Comparison of ENCODE assay signal across 12 cellular contexts in genomic region chr5:57693488-57694305, GRCh38.
DNase-seq lines count a peak whose midpoint lies in the region; ATAC-seq and TF ChIP-seq lines count a peak whose summit lies in the region.
"Had no signal": no experiment of that assay in that cellular context is flagged by ENCODE, and none has a peak within 500 bp of the region (broad histone marks: within the 10 kb centered on the region; RNA-seq: fewer than 3 reads in every experiment).

No MANE protein-coding gene starts in this region.

- H3K27me3 ChIP-seq in mesenchymal stem cell (ENCODE audit: control insufficient read depth in 1 of 2, insufficient read depth in 1 of 2, low read length in 2 of 2) (no peaks in the 10 kb centered on the region), transverse colon (no peaks in the 10 kb centered on the region)
- H3K27me3 ChIP-seq in CD8-positive, alpha-beta T cell (ENCODE audit: insufficient read depth, low read length): no peaks in the 10 kb centered on the region

- in situ Hi-C loops in transverse colon (cut with MboI; ENCODE audit: low pct_ligation_motif_present in 1 of 4, low pct_unique_long_range_greater_than_20kb in 1 of 4, low sequenced_read_pairs in 3 of 4): no loop called here

- H2AFZ ChIP-seq in mesenchymal stem cell (ENCODE audit: low read depth, low read length): no peak overlapping the region

- no peaks in the 10 kb centered on the region for H3K79me1 ChIP-seq in mesenchymal stem cell (replicated peaks; ENCODE audit: low read length, poor library complexity, severe bottlenecking)

- peak; percentile 2 for DNase-seq in activated CD4-positive, alpha-beta T cell treated with anti-CD3 and anti-CD28 coated beads, Interleukin-2, amount 10 ng/mL, durations not matched to agents 24 days and 14 days
- DNase-seq in activated CD4-positive, alpha-beta T cell treated with anti-CD3 and anti-CD28 coated beads, Interleukin-2, amount 50 U/mL, for 4 hours: no peak
- DNase-seq in choroid plexus epithelial cell (ENCODE audit: low read depth) (peak; percentile 60), mesenchymal stem cell (peak; percentile 31), transverse colon (no peak)
- DNase-seq in activated CD8-positive, alpha-beta T cell treated with anti-CD3 and anti-CD28 coated beads, Interleukin-2, amount 10 ng/mL, durations not matched to agents 7 days and 5 days: no peak
- no peak for DNase-seq in CD8-positive, alpha-beta T cell
- DNase-seq: activated CD4-positive, CD25-positive, alpha-beta regulatory T cell treated with anti-CD3 and anti-CD28 coated beads, Interleukin-2, amount 50 U/mL, for 72 hours; NCI-H1105 treated with DMSO at 0.1 percent for 48 hours had no signal

- no peak overlapping the region for H3K18ac ChIP-seq in mesenchymal stem cell (ENCODE audit: low read depth in 1 of 2, low read length in 2 of 2)

- H3K9me3 ChIP-seq in mesenchymal stem cell (ENCODE audit: control insufficient read depth, low read length) (no peaks in the 10 kb centered on the region), transverse colon (no peaks in the 10 kb centered on the region)
- H3K9me3 ChIP-seq in CD8-positive, alpha-beta T cell (ENCODE audit: low read length): no peaks in the 10 kb centered on the region

- no peak for TF ChIP-seq EP300 in transverse colon (IDR thresholded peaks at IDR 0.05; ENCODE audit: low read depth)

- H3K36me3 ChIP-seq in mesenchymal stem cell (ENCODE audit: control insufficient read depth in 1 of 2, insufficient read depth in 2 of 2, low read depth in 1 of 2, low read length in 2 of 2): no peaks in the 10 kb centered on the region
- no peaks in the 10 kb centered on the region for H3K36me3 ChIP-seq in transverse colon
- H3K36me3 ChIP-seq in CD8-positive, alpha-beta T cell (ENCODE audit: insufficient read depth, low read length): no peaks in the 10 kb centered on the region

- H3K27ac ChIP-seq in mesenchymal stem cell (ENCODE audit: low read length, poor library complexity, severe bottlenecking): peak overlapping the region; percentile 33
- H3K27ac ChIP-seq in transverse colon: peak overlapping the region in 3 of 4 donors; percentile 14 to 24 (median 21)
- no peak overlapping the region for H3K27ac ChIP-seq in CD8-positive, alpha-beta T cell (ENCODE audit: low read depth, low read length)

- H3K14ac ChIP-seq in mesenchymal stem cell (ENCODE audit: low read length in 2 of 2): no peak overlapping the region

- no peak overlapping the region for H4K91ac ChIP-seq in mesenchymal stem cell (ENCODE audit: low read length)

- H3K36me3 Mint-ChIP-seq in activated CD4-positive, alpha-beta T cell treated with anti-CD3 and anti-CD28 coated beads, Interleukin-2, amount 10 ng/mL, durations not matched to agents 24 days and 14 days (ENCODE audit: low read depth): no peaks in the 10 kb centered on the region
- no peaks in the 10 kb centered on the region for H3K36me3 Mint-ChIP-seq in activated CD8-positive, alpha-beta T cell treated with anti-CD3 and anti-CD28 coated beads, Interleukin-2, amount 10 ng/mL, durations not matched to agents 7 days and 5 days (ENCODE audit: low read depth)
- H3K36me3 Mint-ChIP-seq in CD8-positive, alpha-beta T cell: no peaks in the 10 kb centered on the region
- H3K36me3 Mint-ChIP-seq: memory B cell had no signal

- intact Hi-C loops in activated CD4-positive, alpha-beta T cell treated with anti-CD3 and anti-CD28 coated beads, Interleukin-2, amount 10 ng/mL, durations not matched to agents 24 days and 14 days (cut with micrococcal nuclease): no loop called here
- intact Hi-C loops in transverse colon (cut with DNase I; ENCODE audit: low total_unique reads): no loop called here
- intact Hi-C loops in CD8-positive, alpha-beta T cell (cut with DNase I, micrococcal nuclease): no loop called here

- CTCF ChIA-PET in activated CD8-positive, alpha-beta T cell treated with anti-CD3 and anti-CD28 coated beads, Interleukin-2, amount 10 ng/mL, durations not matched to agents 7 days and 5 days (lab: Charles Lee): interaction anchor here (1.8 kb wide), 1 partner anchor 44 kb away, joined by 8 read pairs; no protein-coding TSS in a partner anchor
- CTCF ChIA-PET in CD8-positive, alpha-beta T cell (lab: Charles Lee): interaction anchor here (0.7 kb wide), 1 partner anchor 218 kb away, joined by 3 read pairs; no protein-coding TSS in a partner anchor

- peaks cover 2% of the 10 kb centered on the region for H3K4me1 ChIP-seq in mesenchymal stem cell (ENCODE audit: control insufficient read depth, insufficient read depth, low read depth, low read length)
- peaks cover 0 to 4% (median 0%) of the 10 kb centered on the region in 4 donors for H3K4me1 ChIP-seq in transverse colon
- H3K4me1 ChIP-seq in CD8-positive, alpha-beta T cell (ENCODE audit: insufficient read depth, low read length): no peaks in the 10 kb centered on the region

- H3K27me3 Mint-ChIP-seq in activated CD4-positive, alpha-beta T cell treated with anti-CD3 and anti-CD28 coated beads, Interleukin-2, amount 10 ng/mL, durations not matched to agents 24 days and 14 days: no peaks in the 10 kb centered on the region
- H3K27me3 Mint-ChIP-seq in activated CD8-positive, alpha-beta T cell treated with anti-CD3 and anti-CD28 coated beads, Interleukin-2, amount 10 ng/mL, durations not matched to agents 7 days and 5 days (ENCODE audit: low read depth): no peaks in the 10 kb centered on the region
- H3K27me3 Mint-ChIP-seq in CD8-positive, alpha-beta T cell (ENCODE audit: low read depth): no peaks in the 10 kb centered on the region

- no peak overlapping the region for H2BK5ac ChIP-seq in mesenchymal stem cell (ENCODE audit: low read depth, low read length, poor library complexity, severe bottlenecking)

- no peak overlapping the region for H2AK5ac ChIP-seq in mesenchymal stem cell (ENCODE audit: low read length, severe bottlenecking)

- POLR2A ChIA-PET in activated CD8-positive, alpha-beta T cell treated with anti-CD3 and anti-CD28 coated beads, Interleukin-2, amount 10 ng/mL, durations not matched to agents 7 days and 5 days (lab: Charles Lee): no interaction called here
- POLR2A ChIA-PET in CD8-positive, alpha-beta T cell (lab: Charles Lee): no interaction called here

- ATAC-seq in activated CD8-positive, alpha-beta T cell treated with anti-CD3 and anti-CD28 coated beads, Interleukin-2, amount 10 ng/mL, durations not matched to agents 7 days and 5 days: no peak
- no peak for ATAC-seq in GM18907 (IDR thresholded peaks at IDR 0.05; ENCODE audit: unreplicated experiment)
- no peak for ATAC-seq in CD8-positive, alpha-beta T cell

- peak overlapping the region; percentile 42 for H3K9ac ChIP-seq in mesenchymal stem cell (ENCODE audit: low read length)

- no peak overlapping the region for H2BK12ac ChIP-seq in mesenchymal stem cell (ENCODE audit: low read length in 2 of 2)

- H4K8ac ChIP-seq in mesenchymal stem cell (ENCODE audit: low read length): no peak overlapping the region

- peaks cover 1% of the 10 kb centered on the region for H3K4me1 Mint-ChIP-seq in activated CD4-positive, alpha-beta T cell treated with anti-CD3 and anti-CD28 coated beads, Interleukin-2, amount 10 ng/mL, durations not matched to agents 24 days and 14 days
- H3K4me1 Mint-ChIP-seq in activated CD8-positive, alpha-beta T cell treated with anti-CD3 and anti-CD28 coated beads, Interleukin-2, amount 10 ng/mL, durations not matched to agents 7 days and 5 days (ENCODE audit: low read depth): no peaks in the 10 kb centered on the region
- no peaks in the 10 kb centered on the region for H3K4me1 Mint-ChIP-seq in CD8-positive, alpha-beta T cell (ENCODE audit: low read depth)
- H3K4me1 Mint-ChIP-seq: memory B cell had no signal

- no peak overlapping the region for H3K4me2 ChIP-seq in mesenchymal stem cell (ENCODE audit: low read length, poor library complexity, severe bottlenecking)

- no peak overlapping the region for H3K23ac ChIP-seq in mesenchymal stem cell (ENCODE audit: low read length in 2 of 2)

- no peak overlapping the region for H2BK15ac ChIP-seq in mesenchymal stem cell (ENCODE audit: low read depth, poor library complexity, severe bottlenecking)

- TF ChIP-seq CTCF in choroid plexus epithelial cell (conservative IDR thresholded peaks at IDR 0.05; ENCODE audit: low read depth, low read length) (no peak), transverse colon (IDR thresholded peaks at IDR 0.05) (no peak)
- TF ChIP-seq CTCF in CD8-positive, alpha-beta T cell (IDR thresholded peaks at IDR 0.05): no peak

- no peak overlapping the region for H3K4me3 Mint-ChIP-seq in activated CD4-positive, alpha-beta T cell treated with anti-CD3 and anti-CD28 coated beads, Interleukin-2, amount 10 ng/mL, durations not matched to agents 24 days and 14 days
- H3K4me3 Mint-ChIP-seq in activated CD8-positive, alpha-beta T cell treated with anti-CD3 and anti-CD28 coated beads, Interleukin-2, amount 10 ng/mL, durations not matched to agents 7 days and 5 days: no peak overlapping the region
- no peak overlapping the region for H3K4me3 Mint-ChIP-seq in CD8-positive, alpha-beta T cell
- H3K4me3 Mint-ChIP-seq: memory B cell had no signal

- no peaks in the 10 kb centered on the region for H3K9me3 Mint-ChIP-seq in activated CD4-positive, alpha-beta T cell treated with anti-CD3 and anti-CD28 coated beads, Interleukin-2, amount 10 ng/mL, durations not matched to agents 24 days and 14 days
- H3K9me3 Mint-ChIP-seq in activated CD8-positive, alpha-beta T cell treated with anti-CD3 and anti-CD28 coated beads, Interleukin-2, amount 10 ng/mL, durations not matched to agents 7 days and 5 days (ENCODE audit: insufficient read depth): no peaks in the 10 kb centered on the region
- H3K9me3 Mint-ChIP-seq in CD8-positive, alpha-beta T cell: no peaks in the 10 kb centered on the region
- H3K9me3 Mint-ChIP-seq: activated T-helper 2 cell treated with anti-CD3 and anti-CD28 coated beads, Interferon-gamma antibody, Interleukin-2, Interleukin-4, amounts not matched to agents 10 μg/mL and 5 μg/mL and 100 μg/mL, durations not matched to agents 14 hours and 24 hours and 36 hours; memory B cell had no signal

- no peak overlapping the region for H3K4me3 ChIP-seq in choroid plexus epithelial cell (ENCODE audit: low read depth, low read length)
- H3K4me3 ChIP-seq in mesenchymal stem cell (ENCODE audit: insufficient read depth in 1 of 2, low read depth in 1 of 2, low read length in 2 of 2): peak overlapping the region in 1 of 2 experiments; percentile 43
- no peak overlapping the region for H3K4me3 ChIP-seq in transverse colon
- no peak overlapping the region for H3K4me3 ChIP-seq in CD8-positive, alpha-beta T cell (ENCODE audit: low read depth, low read length)

- no peak for TF ChIP-seq POLR2A in transverse colon (IDR thresholded peaks at IDR 0.05)

- 69% methylated on average over 6 of the region's 8 CpGs for WGBS in mesenchymal stem cell
- WGBS in transverse colon (ENCODE audit: low coverage in 1 of 2), 2 donors: 79 to 87% methylated on average over 8 of the region's 8 CpGs

- H3K4ac ChIP-seq in mesenchymal stem cell (ENCODE audit: low read depth in 1 of 2, low read length in 2 of 2): no peak overlapping the region

- H2BK120ac ChIP-seq in mesenchymal stem cell (ENCODE audit: low read depth, low read length): no peak overlapping the region

- no peak overlapping the region for H3K27ac Mint-ChIP-seq in activated CD4-positive, alpha-beta T cell treated with anti-CD3 and anti-CD28 coated beads, Interleukin-2, amount 10 ng/mL, durations not matched to agents 24 days and 14 days
- H3K27ac Mint-ChIP-seq in activated CD8-positive, alpha-beta T cell treated with anti-CD3 and anti-CD28 coated beads, Interleukin-2, amount 10 ng/mL, durations not matched to agents 7 days and 5 days: no peak overlapping the region
- H3K27ac Mint-ChIP-seq in CD8-positive, alpha-beta T cell: no peak overlapping the region
- H3K27ac Mint-ChIP-seq: activated T-helper 2 cell treated with anti-CD3 and anti-CD28 coated beads, Interferon-gamma antibody, Interleukin-2, Interleukin-4, amounts not matched to agents 10 μg/mL and 5 μg/mL and 100 μg/mL, durations not matched to agents 14 hours and 24 hours and 36 hours; memory B cell had no signal

Comparison
In these comparisons a context has a peak if more than half of its experiments do, and no peak if none do; other contexts are left out.
1. DNase-seq: peak in activated CD4-positive, alpha-beta T cell treated with anti-CD3 and anti-CD28 coated beads, Interleukin-2, amount 10 ng/mL, durations not matched to agents 24 days and 14 days (single experiment), choroid plexus epithelial cell (single experiment) and mesenchymal stem cell (single experiment); none in activated CD4-positive, alpha-beta T cell treated with anti-CD3 and anti-CD28 coated beads, Interleukin-2, amount 50 U/mL, for 4 hours (0 of 2), transverse colon (single experiment), activated CD8-positive, alpha-beta T cell treated with anti-CD3 and anti-CD28 coated beads, Interleukin-2, amount 10 ng/mL, durations not matched to agents 7 days and 5 days (single experiment) and CD8-positive, alpha-beta T cell (0 of 7).